1 cellular context compared by ENCODE assay signal in the genomic region with DNA sequence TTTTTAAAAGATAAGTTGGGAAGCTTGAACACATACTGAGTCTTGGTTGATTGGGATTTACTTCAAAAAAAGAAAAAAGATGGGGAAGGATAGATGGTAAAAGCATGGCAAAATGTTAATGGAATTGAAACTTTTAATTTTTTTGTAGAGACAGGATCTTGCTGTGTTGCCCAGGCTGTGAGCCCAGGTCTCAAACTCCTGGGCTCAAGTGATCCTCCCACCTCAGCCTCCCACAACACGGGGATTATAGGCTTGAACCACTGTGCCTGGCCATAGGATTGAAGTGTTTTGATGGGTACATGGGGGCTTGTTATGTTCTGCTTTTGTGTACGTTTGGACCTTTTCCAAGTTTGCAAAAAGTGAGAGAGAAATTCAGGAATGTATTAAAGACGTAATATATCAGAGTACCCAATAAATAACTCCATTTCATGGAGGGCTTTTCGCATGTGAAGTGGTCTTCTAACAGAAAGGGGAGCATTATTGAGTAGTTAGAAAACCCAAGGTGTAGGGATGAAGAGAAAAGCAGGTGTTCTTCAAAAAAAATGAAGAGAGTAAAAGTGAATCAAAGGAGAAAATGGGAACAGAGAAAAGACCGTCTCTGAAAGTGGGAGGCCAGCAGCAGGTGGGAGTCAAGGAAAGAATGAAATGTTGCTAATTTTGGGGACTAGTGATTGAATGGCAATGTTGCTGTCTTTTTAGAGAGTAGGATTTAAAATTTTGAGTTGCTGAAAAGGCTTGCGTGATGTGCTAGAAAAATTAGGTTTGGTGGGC.
A peak's percentile ranks its signal among the peaks of the same experiment; 100 is the strongest.
TF ChIP-seq lines count a peak whose summit lies in the region.

No MANE protein-coding gene starts in this region.

TF ChIP-seq in K562, 482 proteins besides CTCF, POLR2A, EP300 and RAD21:
- TF ChIP-seq NFIC (IDR thresholded peaks at IDR 0.05) (peak; percentile 32; the same call in 1 of the 2 replicates), SRSF9 (IDR thresholded peaks at IDR 0.05; ENCODE audit: borderline replicate concordance, low read depth, low read length) (no peak)
